In genomic region chr19:13151605-13152355, GRCh38 we compare ENCODE assay signal across 8 cellular contexts.
DNase-seq lines count a peak whose midpoint lies in the region; ATAC-seq lines count a peak whose summit lies in the region.

No MANE protein-coding gene starts in this region.

- no peaks in the 10 kb centered on the region for H3K27me3 Mint-ChIP-seq in memory B cell

- DNase-seq in CD1c-positive myeloid dendritic cell (ENCODE audit: extremely low spot score) (peak; percentile 98), NOMO-1 treated with DMSO at 0.1 percent for 48 hours (lab: John Stamatoyannopoulos, UW; ENCODE audit: unreplicated experiment) (peak; percentile 96), memory B cell (ENCODE audit: low spot score in 2 of 2) (peak; percentile 90)
- DNase-seq in activated CD8-positive, alpha-beta memory T cell treated with anti-CD3 and anti-CD28 coated beads for 48 hours (ENCODE audit: low read depth in 2 of 3, low spot score in 2 of 3), result peak; percentile 77 to 89 (median 88)
- DNase-seq in effector CD8-positive, alpha-beta T cell (lab: John Stamatoyannopoulos, UW), result peak; percentile 92
- DNase-seq in stimulated activated CD4-positive, alpha-beta T cell treated with anti-CD3 and anti-CD28 coated beads, TNF-alpha, amount 100 ng/mL, for 48 hours (ENCODE audit: low read depth in 3 of 3), result peak; percentile 91 to 92 (median 91)

- no peaks in the 10 kb centered on the region for H3K9me3 ChIP-seq in HUES48 (ENCODE audit: control insufficient read depth, insufficient read depth, low read length)

- peaks cover 36% of the 10 kb centered on the region for H3K4me1 Mint-ChIP-seq in memory B cell

- H3K36me3 Mint-ChIP-seq in memory B cell, result peaks cover 13% of the 10 kb centered on the region

- peak overlapping the region; percentile 97 for H3K9ac ChIP-seq in HUES48 (ENCODE audit: low read depth, low read length)

- H3K9me3 Mint-ChIP-seq in memory B cell, result no peaks in the 10 kb centered on the region

- ATAC-seq in GM19455 (IDR thresholded peaks at IDR 0.05; ENCODE audit: unreplicated experiment) (peak; percentile 35), memory B cell (ENCODE audit: low read depth) (peak; percentile 33)

- H3K27ac ChIP-seq in HUES48 (ENCODE audit: low read depth, low read length), result peak overlapping the region; percentile 100

- H3K27me3 ChIP-seq in HUES48 (ENCODE audit: control insufficient read depth, insufficient read depth, low read length), result no peaks in the 10 kb centered on the region

- peak overlapping the region; percentile 84 for H3K4me3 Mint-ChIP-seq in memory B cell

- H3K4me1 ChIP-seq in HUES48 (ENCODE audit: control insufficient read depth, insufficient read depth, low read length), result peaks cover 5% of the 10 kb centered on the region

- peaks cover 6% of the 10 kb centered on the region; the same call in 1 of the 2 replicates for H3K36me3 ChIP-seq in HUES48 (ENCODE audit: control insufficient read depth, insufficient read depth, low read length)

- H3K27ac Mint-ChIP-seq in memory B cell, result peak overlapping the region; percentile 96

- H3K4me3 ChIP-seq in HUES48 (ENCODE audit: low read depth, low read length), result peak overlapping the region; percentile 96

Comparison
In these comparisons a context has a peak if more than half of its experiments do, and no peak if none do; other contexts are left out.
1. Peak in every context shown above with its lines: DNase-seq, ATAC-seq, H3K4me3 ChIP-seq and H3K27ac ChIP-seq.